In the genomic region with DNA sequence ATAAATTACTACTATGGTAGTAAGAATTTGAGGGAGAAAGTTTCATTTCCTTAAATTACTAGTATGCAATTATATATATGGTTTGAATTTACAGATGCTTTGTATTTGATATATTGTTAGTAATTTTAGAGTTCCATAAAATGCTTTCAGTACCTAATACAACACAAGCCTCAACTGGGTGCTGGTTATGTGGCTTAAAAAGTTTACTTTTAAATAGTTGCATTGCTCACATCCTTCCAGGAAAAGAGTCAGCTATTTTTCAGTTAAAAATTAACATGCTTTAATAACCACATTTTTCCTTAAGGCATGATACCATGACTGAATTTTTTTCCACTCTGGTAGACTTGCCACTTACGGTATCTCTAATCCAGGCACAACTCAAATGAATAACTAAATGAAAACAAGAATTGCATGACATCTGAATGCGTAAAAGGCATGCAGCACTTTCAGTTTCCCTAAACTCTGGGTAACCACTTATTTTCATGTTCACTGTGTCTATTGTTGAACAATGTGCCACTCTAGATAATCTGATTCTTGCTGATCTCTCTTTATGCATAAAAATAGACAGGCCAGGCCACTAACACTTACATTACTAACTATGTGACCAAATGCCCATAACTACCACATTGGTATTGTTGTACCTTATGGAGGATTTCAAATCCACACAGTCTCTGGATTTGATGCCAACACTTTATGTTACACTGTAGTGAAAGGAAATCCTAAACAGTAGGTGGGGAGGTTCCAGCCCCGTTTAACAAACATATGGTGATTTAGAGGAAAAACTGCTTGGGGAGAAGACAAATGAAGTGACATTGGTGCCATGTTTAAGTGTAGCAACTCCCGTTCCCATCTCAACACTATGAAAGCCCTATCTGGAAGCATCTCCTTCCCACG, we compare ENCODE assay signal across 8 cellular contexts. TPM values are rescaled to one million over a fixed set of nuclear protein-coding genes. Genes with fewer than 3 reads are reported as not detected.
DNase-seq lines count a peak whose midpoint lies in the region; ATAC-seq and TF ChIP-seq lines count a peak whose summit lies in the region.

No MANE protein-coding gene starts in this region.

- H3K27me3 ChIP-seq in OCI-LY1 (ENCODE audit: insufficient read depth, low read length) (no peaks in the 10 kb centered on the region), kidney epithelial cell (ENCODE audit: control insufficient read depth, insufficient read depth, low read length) (no peaks in the 10 kb centered on the region)

- peak overlapping the region; percentile 26 for H3K4me2 ChIP-seq in OCI-LY1 (ENCODE audit: low read length)

- no peak overlapping the region for H3K27ac Mint-ChIP-seq in nephron progenitor cell

- TF ChIP-seq CTCF in OCI-LY1 (IDR thresholded peaks at IDR 0.05; ENCODE audit: low read length) (no peak), kidney epithelial cell (IDR thresholded peaks at IDR 0.05; ENCODE audit: insufficient read depth, low read length, poor library complexity, severe bottlenecking) (no peak), nephron progenitor cell (IDR thresholded peaks at IDR 0.05) (no peak)

- peaks cover 19% of the 10 kb centered on the region for H3K4me1 Mint-ChIP-seq in nephron progenitor cell

- H3K4me3 ChIP-seq in OCI-LY1 (ENCODE audit: low read depth, low read length, poor library complexity, severe bottlenecking) (no peak overlapping the region), kidney epithelial cell (ENCODE audit: low read depth, low read length) (no peak overlapping the region)

- H4K20me1 ChIP-seq in OCI-LY1 (ENCODE audit: insufficient read depth, low read length) = no peaks in the 10 kb centered on the region

- no peaks in the 10 kb centered on the region for H3F3A ChIP-seq in OCI-LY1 (ENCODE audit: insufficient read depth, low read length)

- 0 out of 2 replicates have a peak overlapping the region, but pooled peaks have one; percentile 6 for H2AFZ ChIP-seq in OCI-LY1 (ENCODE audit: low read length)

- no peaks in the 10 kb centered on the region for H3K9me3 Mint-ChIP-seq in nephron progenitor cell

- no peak overlapping the region for H3K27ac ChIP-seq in OCI-LY1 (ENCODE audit: low read depth, low read length, poor library complexity, severe bottlenecking)

- no peaks in the 10 kb centered on the region for H3K9me3 ChIP-seq in OCI-LY1 (ENCODE audit: low read length)

- H3K36me3 ChIP-seq in OCI-LY1 (ENCODE audit: insufficient read depth, low read length) (no peaks in the 10 kb centered on the region), kidney epithelial cell (ENCODE audit: control insufficient read depth, insufficient read depth, low read length) (no peaks in the 10 kb centered on the region)

- H3K27me3 Mint-ChIP-seq in nephron progenitor cell (ENCODE audit: low read depth, poor library complexity) = no peaks in the 10 kb centered on the region

- H3K79me2 ChIP-seq in OCI-LY1 (ENCODE audit: insufficient read depth, low read length) = no peaks in the 10 kb centered on the region

- DNase-seq in kidney epithelial cell (ENCODE audit: low read depth) = peak; percentile 97
- DNase-seq in nephron progenitor cell = no peak
- DNase-seq in medulla oblongata (ENCODE audit: extremely low spot score) = no peak
- no peak for DNase-seq in cortex of kidney (lab: John Stamatoyannopoulos, UW)
- no peak for DNase-seq in NCI-H187 (lab: John Stamatoyannopoulos, UW)

- no peaks in the 10 kb centered on the region for H3K9me2 ChIP-seq in OCI-LY1 (ENCODE audit: low read depth, low read length)

- no peak overlapping the region for H3K4me3 Mint-ChIP-seq in nephron progenitor cell

- peak; percentile 92 for ATAC-seq in GM18508 (IDR thresholded peaks at IDR 0.05; ENCODE audit: insufficient read depth, unreplicated experiment)
- peak; percentile 98 for ATAC-seq in GM21786 (IDR thresholded peaks at IDR 0.05; ENCODE audit: unreplicated experiment)

- no peak overlapping the region for H3K9ac ChIP-seq in OCI-LY1 (ENCODE audit: low read length)

- no peaks in the 10 kb centered on the region for H3K36me3 Mint-ChIP-seq in nephron progenitor cell (ENCODE audit: low read depth)

- H3K4me1 ChIP-seq in OCI-LY1 (ENCODE audit: insufficient read depth, low read length, severe bottlenecking) = peaks cover 11% of the 10 kb centered on the region

RNA-seq across cellular contexts. Expression of a gene that starts 35.5 kb away (rescaled TPM):
- total RNA-seq in kidney epithelial cell = 61.7 and 66.3 TPM in 2 replicates
